32 cellular contexts compared by ENCODE assay signal in genomic region chr16:53931946-53932345, GRCh38.
DNase-seq lines count a peak whose midpoint lies in the region; ATAC-seq and TF ChIP-seq lines count a peak whose summit lies in the region.
"Had no signal": no experiment of that assay in that cellular context is flagged by ENCODE, and none has a peak within 500 bp of the region (broad histone marks: within the 10 kb centered on the region; RNA-seq: fewer than 3 reads in every experiment).

No MANE protein-coding gene starts in this region.

- H3K27me3 Mint-ChIP-seq in activated naive CD8-positive, alpha-beta T cell treated with anti-CD3 and anti-CD28 coated beads for 36 hours = no peaks in the 10 kb centered on the region
- H3K27me3 Mint-ChIP-seq: B cell; CD4-positive, alpha-beta memory T cell; CD4-positive, alpha-beta T cell; CD4-positive, CD25-positive, alpha-beta regulatory T cell; CD8-positive, alpha-beta memory T cell had no signal

- H3K27me3 ChIP-seq in DND-41 (ENCODE audit: insufficient read depth, low read length, poor library complexity) = no peaks in the 10 kb centered on the region
- H3K27me3 ChIP-seq in thyroid gland = no peaks in the 10 kb centered on the region
- H3K27me3 ChIP-seq: BE2C; BLaER1; BLaER1 treated with 17β-estradiol and CSF1 and Interleukin-3, amounts not matched to agents 10 nM and 100 nM had no signal

- ATAC-seq in DND-41 (ENCODE audit: insufficient read depth, low read depth) = no peak
- ATAC-seq in stimulated activated effector memory CD8-positive, alpha-beta T cell treated with anti-CD3 and anti-CD28 coated beads, Interleukin-12 subunit alpha, Interleukin-12 subunit beta, amount 100 ng/mL, for 72 hours = no peak
- ATAC-seq: A549; CD8-positive, alpha-beta T cell had no signal

- H3K4me2 ChIP-seq in DND-41 (ENCODE audit: insufficient read depth, low read length) = no peak overlapping the region
- H3K4me2 ChIP-seq: A549; BLaER1; BLaER1 treated with 17β-estradiol and CSF1 and Interleukin-3, amounts not matched to agents 10 nM and 100 nM had no signal

- TF ChIP-seq POLR2A in thyroid gland (IDR thresholded peaks at IDR 0.05) = no peak

- peaks cover 23% of the 10 kb centered on the region for H3K36me3 Mint-ChIP-seq in activated naive CD8-positive, alpha-beta T cell treated with anti-CD3 and anti-CD28 coated beads for 36 hours
- peaks cover 16% of the 10 kb centered on the region for H3K36me3 Mint-ChIP-seq in stimulated activated effector memory CD8-positive, alpha-beta T cell treated with anti-CD3 and anti-CD28 coated beads, Interleukin-12 subunit alpha, Interleukin-12 subunit beta, amount 100 ng/mL, for 72 hours

- DNase-seq in DND-41 (no peak), thyroid gland (peak; percentile 62 to 66), NCI-H524 (lab: John Stamatoyannopoulos, UW) (no peak)
- DNase-seq in activated naive CD8-positive, alpha-beta T cell treated with anti-CD3 and anti-CD28 coated beads for 36 hours = no peak
- no peak for DNase-seq in activated T-cell treated with anti-CD3 and anti-CD28 coated beads, Interleukin-2, amount 50 U/mL, for 1 hour
- no peak for DNase-seq in stimulated activated effector memory CD8-positive, alpha-beta T cell treated with anti-CD3 and anti-CD28 coated beads, Interleukin-12 subunit alpha, Interleukin-12 subunit beta, amount 100 ng/mL, for 72 hours (ENCODE audit: low spot score in 2 of 2)
- DNase-seq: 8988T; ACHN; AML-193; BE2C; C1 segment of cervical spinal cord; Caco-2; Calu3; CD4-positive, alpha-beta memory T cell; CD4-positive, alpha-beta T cell; CD4-positive, CD25-positive, alpha-beta regulatory T cell; CD8-positive, alpha-beta memory T cell; CD8-positive, alpha-beta T cell; COR-L47; DMS 273 treated with DMSO at 0.1 percent for 48 hours; DMS153; DMS53; DMS79; EL had no signal

- POLR2A ChIA-PET in HEK293 (lab: Yijun Ruan, JAX) = no interaction called here

- no peak overlapping the region for H3K4me3 Mint-ChIP-seq in activated naive CD8-positive, alpha-beta T cell treated with anti-CD3 and anti-CD28 coated beads for 36 hours
- no peak overlapping the region for H3K4me3 Mint-ChIP-seq in stimulated activated effector memory CD8-positive, alpha-beta T cell treated with anti-CD3 and anti-CD28 coated beads, Interleukin-12 subunit alpha, Interleukin-12 subunit beta, amount 100 ng/mL, for 72 hours
- H3K4me3 Mint-ChIP-seq: B cell; CD14-positive monocyte; CD4-positive, alpha-beta memory T cell; CD4-positive, alpha-beta T cell; CD4-positive, CD25-positive, alpha-beta regulatory T cell; CD8-positive, alpha-beta memory T cell; CD8-positive, alpha-beta T cell had no signal

- intact Hi-C loops in thyroid gland (cut with DNase I) = no loop called here

- no peak for TF ChIP-seq CTCF in 22Rv1 (IDR thresholded peaks at IDR 0.05)
- no peak for TF ChIP-seq CTCF in DND-41 (IDR thresholded peaks at IDR 0.05; ENCODE audit: borderline replicate concordance, extremely low read depth, low read length, poor library complexity, severe bottlenecking)
- TF ChIP-seq CTCF in HEK293 (tag by site-specific recombination; IDR thresholded peaks at IDR 0.05) = no peak
- no peak for TF ChIP-seq CTCF in thyroid gland (IDR thresholded peaks at IDR 0.05)

- H3K4me3 ChIP-seq in DND-41 (ENCODE audit: low read depth in 1 of 2, low read length in 2 of 2) (no peak overlapping the region), HEK293 (ENCODE audit: low read depth, low read length) (no peak overlapping the region), thyroid gland (replicated peaks in 1 of 3) (no peak overlapping the region)
- H3K4me3 ChIP-seq: A549; BLaER1; BLaER1 treated with 17β-estradiol and CSF1 and Interleukin-3, amounts not matched to agents 10 nM and 100 nM had no signal

- H3K9me3 Mint-ChIP-seq in activated naive CD8-positive, alpha-beta T cell treated with anti-CD3 and anti-CD28 coated beads for 36 hours = no peaks in the 10 kb centered on the region
- H3K9me3 Mint-ChIP-seq in stimulated activated effector memory CD8-positive, alpha-beta T cell treated with anti-CD3 and anti-CD28 coated beads, Interleukin-12 subunit alpha, Interleukin-12 subunit beta, amount 100 ng/mL, for 72 hours = no peaks in the 10 kb centered on the region
- H3K9me3 Mint-ChIP-seq: CD14-positive monocyte; CD4-positive, alpha-beta memory T cell; CD4-positive, alpha-beta T cell; CD4-positive, CD25-positive, alpha-beta regulatory T cell; CD8-positive, alpha-beta memory T cell; CD8-positive, alpha-beta T cell had no signal

- peak overlapping the region; percentile 69 for H3K27ac ChIP-seq in 22Rv1
- H3K27ac ChIP-seq in DND-41 (ENCODE audit: low read length) = peak overlapping the region; percentile 55; the same call in 1 of the 2 replicates
- no peak overlapping the region for H3K27ac ChIP-seq in HEK293 (ENCODE audit: extremely low read depth, low read depth, low read length)
- H3K27ac ChIP-seq in thyroid gland = peak overlapping the region; percentile 19 to 57 (median 56)
- H3K27ac ChIP-seq: A549; BLaER1; BLaER1 treated with 17β-estradiol and CSF1 and Interleukin-3, amounts not matched to agents 10 nM and 100 nM; C4-2B had no signal

- H3K36me3 ChIP-seq in DND-41 (ENCODE audit: insufficient read depth, low read length) (peaks cover 16% of the 10 kb centered on the region), HEK293 (ENCODE audit: control insufficient read depth in 2 of 2, insufficient read depth in 1 of 2, low read length in 2 of 2) (no peaks in the 10 kb centered on the region), thyroid gland (no peaks in the 10 kb centered on the region)
- H3K36me3 ChIP-seq: BE2C had no signal

- H2AFZ ChIP-seq in DND-41 (ENCODE audit: low read depth, low read length) = no peak overlapping the region

- H3K79me2 ChIP-seq in DND-41 (ENCODE audit: insufficient read depth, low read length) = no peaks in the 10 kb centered on the region; the same call in 1 of the 2 replicates

- CTCF ChIA-PET in HEK293 (lab: Yijun Ruan, JAX) = interaction anchor here (0.6 kb wide), 1 partner anchor 18 kb away, joined by 3 read pairs; no protein-coding TSS in a partner anchor

- H3K4me1 Mint-ChIP-seq in activated naive CD8-positive, alpha-beta T cell treated with anti-CD3 and anti-CD28 coated beads for 36 hours = no peaks in the 10 kb centered on the region
- no peaks in the 10 kb centered on the region for H3K4me1 Mint-ChIP-seq in stimulated activated effector memory CD8-positive, alpha-beta T cell treated with anti-CD3 and anti-CD28 coated beads, Interleukin-12 subunit alpha, Interleukin-12 subunit beta, amount 100 ng/mL, for 72 hours
- H3K4me1 Mint-ChIP-seq: B cell; CD14-positive monocyte; CD4-positive, alpha-beta memory T cell had no signal

- no peak overlapping the region for H3K9ac ChIP-seq in DND-41 (ENCODE audit: low read depth, low read length)
- H3K9ac ChIP-seq: BLaER1; BLaER1 treated with 17β-estradiol and CSF1 and Interleukin-3, amounts not matched to agents 10 nM and 100 nM had no signal

- H3K4me1 ChIP-seq in DND-41 (ENCODE audit: insufficient read depth, low read length) (peaks cover 28% of the 10 kb centered on the region), HEK293 (ENCODE audit: control insufficient read depth, insufficient read depth, low read length) (peaks cover 14% of the 10 kb centered on the region), thyroid gland (peaks cover 16 to 27% of the 10 kb centered on the region in 2 donors)
- H3K4me1 ChIP-seq: A549; BE2C; BLaER1; BLaER1 treated with 17β-estradiol and CSF1 and Interleukin-3, amounts not matched to agents 10 nM and 100 nM had no signal

- no peak overlapping the region for H3K27ac Mint-ChIP-seq in activated naive CD8-positive, alpha-beta T cell treated with anti-CD3 and anti-CD28 coated beads for 36 hours
- H3K27ac Mint-ChIP-seq in stimulated activated effector memory CD8-positive, alpha-beta T cell treated with anti-CD3 and anti-CD28 coated beads, Interleukin-12 subunit alpha, Interleukin-12 subunit beta, amount 100 ng/mL, for 72 hours = no peak overlapping the region
- H3K27ac Mint-ChIP-seq: B cell; CD14-positive monocyte; CD4-positive, alpha-beta memory T cell; CD4-positive, alpha-beta T cell; CD4-positive, CD25-positive, alpha-beta regulatory T cell; CD8-positive, alpha-beta T cell had no signal

- no peaks in the 10 kb centered on the region for H3K9me3 ChIP-seq in DND-41 (ENCODE audit: insufficient read depth, low read length, severe bottlenecking)
- H3K9me3 ChIP-seq in HEK293 (ENCODE audit: control insufficient read depth, insufficient read depth, low read depth, low read length) = no peaks in the 10 kb centered on the region
- H3K9me3 ChIP-seq in thyroid gland = no peaks in the 10 kb centered on the region
- H3K9me3 ChIP-seq: A549; BE2C; BLaER1; BLaER1 treated with 17β-estradiol and CSF1 and Interleukin-3, amounts not matched to agents 10 nM and 100 nM; Caco-2 had no signal

- H4K20me1 ChIP-seq in DND-41 (ENCODE audit: insufficient read depth, low read length) = no peaks in the 10 kb centered on the region
- H4K20me1 ChIP-seq: BLaER1; BLaER1 treated with 17β-estradiol and CSF1 and Interleukin-3, amounts not matched to agents 10 nM and 100 nM had no signal

- 29 to 44% methylated on average over 1 of the region's 1 CpG for WGBS in thyroid gland, 2 donors

TF ChIP-seq in HEK293, 187 proteins besides CTCF, POLR2A, EP300 and RAD21:
- TF ChIP-seq ZBTB10 (tag by site-specific recombination; IDR thresholded peaks at IDR 0.05) = no peak
- TF ChIP-seq SCRT2 (tag by site-specific recombination; IDR thresholded peaks at IDR 0.05) = peak; percentile 39; the same call in 1 of the 2 replicates
TF ChIP-seq in HEK293: peak in this region for 1.

Comparison
In these comparisons a context has a peak if more than half of its experiments do, and no peak if none do; other contexts are left out.
1. DNase-seq: peak in thyroid gland (2 of 2); none in DND-41 (single experiment), activated naive CD8-positive, alpha-beta T cell treated with anti-CD3 and anti-CD28 coated beads for 36 hours (single experiment), activated T-cell treated with anti-CD3 and anti-CD28 coated beads, Interleukin-2, amount 50 U/mL, for 1 hour (single experiment), stimulated activated effector memory CD8-positive, alpha-beta T cell treated with anti-CD3 and anti-CD28 coated beads, Interleukin-12 subunit alpha, Interleukin-12 subunit beta, amount 100 ng/mL, for 72 hours (0 of 2) and NCI-H524 (0 of 2).